Comparison of ENCODE assay signal across 1 cellular context in genomic region chr12:80780746-80781145, GRCh38.
TF ChIP-seq lines count a peak whose summit lies in the region.

No MANE protein-coding gene starts in this region.

TF ChIP-seq in HepG2, 621 proteins besides CTCF, POLR2A, EP300 and RAD21 (continued from another document):
- TF ChIP-seq ARID5B (CRISPR knock-in tag; IDR thresholded peaks at IDR 0.05), result 0 out of 2 replicates have a peak, but pooled peaks have one; percentile 22
- 0 out of 2 replicates have a peak, but pooled peaks have one; percentile 14 for TF ChIP-seq ZNF644 (CRISPR knock-in tag; IDR thresholded peaks at IDR 0.05; ENCODE audit: low read depth)
- TF ChIP-seq, protein P1, sequence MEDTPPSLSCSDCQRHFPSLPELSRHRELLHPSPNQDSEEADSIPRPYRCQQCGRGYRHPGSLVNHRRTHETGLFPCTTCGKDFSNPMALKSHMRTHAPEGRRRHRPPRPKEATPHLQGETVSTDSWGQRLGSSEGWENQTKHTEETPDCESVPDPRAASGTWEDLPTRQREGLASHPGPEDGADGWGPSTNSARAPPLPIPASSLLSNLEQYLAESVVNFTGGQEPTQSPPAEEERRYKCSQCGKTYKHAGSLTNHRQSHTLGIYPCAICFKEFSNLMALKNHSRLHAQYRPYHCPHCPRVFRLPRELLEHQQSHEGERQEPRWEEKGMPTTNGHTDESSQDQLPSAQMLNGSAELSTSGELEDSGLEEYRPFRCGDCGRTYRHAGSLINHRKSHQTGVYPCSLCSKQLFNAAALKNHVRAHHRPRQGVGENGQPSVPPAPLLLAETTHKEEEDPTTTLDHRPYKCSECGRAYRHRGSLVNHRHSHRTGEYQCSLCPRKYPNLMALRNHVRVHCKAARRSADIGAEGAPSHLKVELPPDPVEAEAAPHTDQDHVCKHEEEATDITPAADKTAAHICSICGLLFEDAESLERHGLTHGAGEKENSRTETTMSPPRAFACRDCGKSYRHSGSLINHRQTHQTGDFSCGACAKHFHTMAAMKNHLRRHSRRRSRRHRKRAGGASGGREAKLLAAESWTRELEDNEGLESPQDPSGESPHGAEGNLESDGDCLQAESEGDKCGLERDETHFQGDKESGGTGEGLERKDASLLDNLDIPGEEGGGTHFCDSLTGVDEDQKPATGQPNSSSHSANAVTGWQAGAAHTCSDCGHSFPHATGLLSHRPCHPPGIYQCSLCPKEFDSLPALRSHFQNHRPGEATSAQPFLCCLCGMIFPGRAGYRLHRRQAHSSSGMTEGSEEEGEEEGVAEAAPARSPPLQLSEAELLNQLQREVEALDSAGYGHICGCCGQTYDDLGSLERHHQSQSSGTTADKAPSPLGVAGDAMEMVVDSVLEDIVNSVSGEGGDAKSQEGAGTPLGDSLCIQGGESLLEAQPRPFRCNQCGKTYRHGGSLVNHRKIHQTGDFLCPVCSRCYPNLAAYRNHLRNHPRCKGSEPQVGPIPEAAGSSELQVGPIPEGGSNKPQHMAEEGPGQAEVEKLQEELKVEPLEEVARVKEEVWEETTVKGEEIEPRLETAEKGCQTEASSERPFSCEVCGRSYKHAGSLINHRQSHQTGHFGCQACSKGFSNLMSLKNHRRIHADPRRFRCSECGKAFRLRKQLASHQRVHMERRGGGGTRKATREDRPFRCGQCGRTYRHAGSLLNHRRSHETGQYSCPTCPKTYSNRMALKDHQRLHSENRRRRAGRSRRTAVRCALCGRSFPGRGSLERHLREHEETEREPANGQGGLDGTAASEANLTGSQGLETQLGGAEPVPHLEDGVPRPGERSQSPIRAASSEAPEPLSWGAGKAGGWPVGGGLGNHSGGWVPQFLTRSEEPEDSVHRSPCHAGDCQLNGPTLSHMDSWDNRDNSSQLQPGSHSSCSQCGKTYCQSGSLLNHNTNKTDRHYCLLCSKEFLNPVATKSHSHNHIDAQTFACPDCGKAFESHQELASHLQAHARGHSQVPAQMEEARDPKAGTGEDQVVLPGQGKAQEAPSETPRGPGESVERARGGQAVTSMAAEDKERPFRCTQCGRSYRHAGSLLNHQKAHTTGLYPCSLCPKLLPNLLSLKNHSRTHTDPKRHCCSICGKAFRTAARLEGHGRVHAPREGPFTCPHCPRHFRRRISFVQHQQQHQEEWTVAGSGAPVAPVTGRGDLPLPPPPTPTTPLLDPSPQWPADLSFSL (CRISPR knock-in tag; IDR thresholded peaks at IDR 0.05), result 0 out of 2 replicates have a peak, but pooled peaks have one; percentile 59
- TF ChIP-seq MBNL3 (CRISPR knock-in tag; conservative IDR thresholded peaks at IDR 0.05), result no peak
- peak; percentile 48 for TF ChIP-seq HNF4A (CRISPR knock-in tag; IDR thresholded peaks at IDR 0.05)
